In the genomic region with DNA sequence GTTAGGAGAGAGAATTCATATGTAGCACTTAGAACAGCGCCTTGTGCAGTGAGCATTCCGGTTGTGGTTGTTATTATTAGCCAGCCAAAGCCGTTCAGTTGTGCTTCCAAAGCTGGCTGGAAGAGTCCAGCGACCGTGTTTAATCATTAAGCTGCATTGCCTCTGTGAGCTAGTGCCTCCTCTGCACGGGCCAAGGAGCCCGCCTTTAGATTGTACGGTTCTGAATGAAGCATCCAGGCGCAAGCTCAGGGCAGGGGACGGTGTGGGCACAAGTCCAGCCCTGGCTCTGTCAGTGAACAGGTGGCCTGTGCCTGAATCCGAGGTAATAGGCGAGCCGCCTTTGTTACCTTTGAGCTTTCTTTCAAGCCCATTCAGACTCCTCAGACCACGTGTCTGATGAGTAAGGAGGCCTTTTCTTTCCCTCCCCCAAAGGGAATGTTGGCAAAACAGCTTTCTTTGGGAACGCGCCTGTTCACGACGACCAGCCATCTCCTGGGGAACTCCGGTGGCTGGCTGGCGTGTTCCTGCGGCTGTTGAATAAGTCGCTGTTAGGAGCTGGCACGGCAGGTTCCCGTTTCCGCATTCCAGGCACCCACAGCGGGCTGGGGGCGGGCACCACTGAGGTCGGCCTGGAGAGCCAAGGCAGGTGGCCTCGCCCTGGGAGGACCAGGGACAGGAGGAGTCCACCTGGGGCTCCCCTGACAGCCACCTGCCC, we compare ENCODE assay signal across 8 cellular contexts. TPM values are rescaled to one million over a fixed set of nuclear protein-coding genes. Genes with fewer than 3 reads are reported as not detected.
DNase-seq lines count a peak whose midpoint lies in the region; ATAC-seq and TF ChIP-seq lines count a peak whose summit lies in the region.

No MANE protein-coding gene starts in this region.

- WGBS in right lobe of liver (ENCODE audit: insufficient coverage, low coverage, low lambda C conversion rate, missing lambda C conversion rate), result 7% methylated on average over 6 of the region's 29 CpGs
- 33 to 36% methylated on average over 11 to 29 of the region's 29 CpGs for WGBS in testis, 2 donors

- ATAC-seq in HG02763 (IDR thresholded peaks at IDR 0.05; ENCODE audit: unreplicated experiment), result peak; percentile 39
- ATAC-seq in right lobe of liver, result peak; percentile 63 to 83 (median 82)
- ATAC-seq in HG03342 (IDR thresholded peaks at IDR 0.05; ENCODE audit: unreplicated experiment), result no peak
- no peak for ATAC-seq in GM19351 (IDR thresholded peaks at IDR 0.05; ENCODE audit: unreplicated experiment)

- DNase-seq in GDM1 (lab: John Stamatoyannopoulos, UW) (peak; percentile 25), NCI-H526 (lab: John Stamatoyannopoulos, UW) (peak; percentile 82 to 92), dorsolateral prefrontal cortex (peak in 8 of 10 donors; percentile 35 to 89 (median 50)), right lobe of liver (peak; percentile 82 to 86 (median 84)), testis (peak; percentile 46)

- TF ChIP-seq CTCF in dorsolateral prefrontal cortex (IDR thresholded peaks at IDR 0.05 in 54 of 56, conservative IDR thresholded peaks at IDR 0.05 in 2 of 56; ENCODE audit: low read depth in 1 of 56, partially characterized antibody in 56 of 56) (no peak), right lobe of liver (IDR thresholded peaks at IDR 0.05) (peak in 1 of 4 donors; percentile 17), testis (IDR thresholded peaks at IDR 0.05) (no peak)

- intact Hi-C loops in dorsolateral prefrontal cortex (cut with DNase I), result no loop called here
- intact Hi-C loops in right lobe of liver (cut with DNase I), result no loop called here
- intact Hi-C loops in testis (cut with DNase I; ENCODE audit: low total_unique reads), result no loop called here

- H3K36me3 ChIP-seq in right lobe of liver, result peaks cover 0 to 3% (median 0%) of the 10 kb centered on the region in 4 donors
- no peaks in the 10 kb centered on the region for H3K36me3 ChIP-seq in testis (ENCODE audit: low read depth, missing control alignments)

- TF ChIP-seq POLR2A in right lobe of liver (IDR thresholded peaks at IDR 0.05) (peak; percentile 60), testis (IDR thresholded peaks at IDR 0.05) (no peak)

- H3K27ac ChIP-seq in dorsolateral prefrontal cortex (peak overlapping the region in 15 of 59 donors; percentile 2 to 73 (median 27)), right lobe of liver (peak overlapping the region; percentile 44 to 55 (median 47)), testis (no peak overlapping the region)

- H3K27me3 ChIP-seq in dorsolateral prefrontal cortex (no peaks in the 10 kb centered on the region), right lobe of liver (no peaks in the 10 kb centered on the region), testis (no peaks in the 10 kb centered on the region)

- H3K4me1 ChIP-seq in right lobe of liver, result peaks cover 0 to 56% (median 21%) of the 10 kb centered on the region in 4 donors
- peaks cover 5% of the 10 kb centered on the region for H3K4me1 ChIP-seq in testis

- H3K4me3 ChIP-seq in dorsolateral prefrontal cortex (peak overlapping the region in 53 of 59 donors; percentile 6 to 58 (median 33)), right lobe of liver (peak overlapping the region; percentile 40 to 47 (median 45)), testis (no peak overlapping the region)

- H3K9me3 ChIP-seq in right lobe of liver, result peaks cover 0 to 4% (median 0%) of the 10 kb centered on the region in 4 donors
- no peaks in the 10 kb centered on the region for H3K9me3 ChIP-seq in testis

RNA-seq across cellular contexts. Expression of a gene that starts 25.1 kb away (rescaled TPM):
- 10 to 100 TPM; 27.0 to 62.5 (median 41.4) TPM for total RNA-seq in dorsolateral prefrontal cortex
- total RNA-seq in right lobe of liver, result 10 to 100 TPM in 5 of 6 experiments, 1 to 10 TPM in 1; 9.1 to 20.4 (median 14.9) TPM
- total RNA-seq in testis, result 10 to 100 TPM; 43.7 to 47.6 TPM
- 21.1 TPM for polyA plus RNA-seq in testis (ENCODE audit: insufficient read depth, low read depth, low replicate concordance)

RNA-seq across cellular contexts. Expression of a gene that starts 25.7 kb away (rescaled TPM):
- under 1 TPM in 4 of 120 experiments, not detected in 116; 0.03 to 0.36 (median 0.06) TPM for total RNA-seq in dorsolateral prefrontal cortex
- total RNA-seq in right lobe of liver, result not detected
- total RNA-seq in testis, result 10 to 100 TPM; 12.1 to 15.3 TPM
- polyA plus RNA-seq in testis (ENCODE audit: insufficient read depth, low read depth, low replicate concordance), result 22.0 TPM

Comparison
In these comparisons a context has a peak if more than half of its experiments do, and no peak if none do; other contexts are left out.
1. DNase-seq: peak in every context shown above with its lines; median percentile 87 in NCI-H526; 84 in right lobe of liver; 50 in dorsolateral prefrontal cortex; 46 in testis; 25 in GDM1.
2. ATAC-seq: peak in HG02763 (single experiment) and right lobe of liver (4 of 4); none in HG03342 (single experiment) and GM19351 (single experiment).
3. H3K27ac ChIP-seq: peak in right lobe of liver (3 of 3); none in testis (0 of 2).
4. H3K4me3 ChIP-seq: peak in dorsolateral prefrontal cortex (53 of 59) and right lobe of liver (3 of 3); none in testis (0 of 2).
5. RNA of a gene that starts 25.7 kb away (total RNA-seq): 12.1 to 15.3 TPM in testis; 0.03 to 0.36 TPM in dorsolateral prefrontal cortex and not detected in right lobe of liver; every median in the first group is over 4 times any median in the second.